In genomic region chr2:187900023-187900422, GRCh38 we compare ENCODE assay signal across 17 cellular contexts.
"Had no signal": no experiment of that assay in that cellular context is flagged by ENCODE, and none has a peak within 500 bp of the region (broad histone marks: within the 10 kb centered on the region; RNA-seq: fewer than 3 reads in every experiment).

No MANE protein-coding gene starts in this region.

- H3K4me3 ChIP-seq: dorsolateral prefrontal cortex, gastrocnemius medialis, heart left ventricle, mucosa of descending colon, right atrium auricular region had no signal

- H3K36me3 ChIP-seq: gastrocnemius medialis, heart left ventricle, right atrium auricular region had no signal

- H3K27me3 ChIP-seq: dorsolateral prefrontal cortex, gastrocnemius medialis, heart left ventricle, right atrium auricular region had no signal

- H3K36me3 Mint-ChIP-seq: activated naive CD8-positive, alpha-beta T cell; naive B cell had no signal

- H3K27ac ChIP-seq: dorsolateral prefrontal cortex, epithelial cell of prostate, gastrocnemius medialis, heart left ventricle, right atrium auricular region had no signal

- DNase-seq: activated CD4-positive, alpha-beta T cell treated with anti-CD3 and anti-CD28 coated beads, Interleukin-2, amount 50 U/mL, for 48 hours; activated T-cell treated with anti-CD3 and anti-CD28 coated beads for 4 hours; dorsolateral prefrontal cortex; gastrocnemius medialis; heart left ventricle; mesenchymal stem cell; mucosa of descending colon; naive B cell; stimulated activated CD4-positive, alpha-beta T cell treated with anti-CD3 and anti-CD28 coated beads, Interleukin-2, amount 100 ng/mL, for 24 hours; SW 1271; T-helper 2 cell; trophoblast cell had no signal

- H3K4me1 ChIP-seq: gastrocnemius medialis, heart left ventricle, right atrium auricular region had no signal

- H3K4me1 Mint-ChIP-seq: naive B cell, neural crest cell had no signal

- H3K9me3 ChIP-seq: gastrocnemius medialis, mucosa of descending colon, right atrium auricular region had no signal

- ATAC-seq: gastrocnemius medialis, heart left ventricle, mucosa of descending colon had no signal

- H3K4me3 Mint-ChIP-seq: activated naive CD8-positive, alpha-beta T cell; naive B cell; neural crest cell; stimulated activated naive CD8-positive, alpha-beta T cell treated with anti-CD3 and anti-CD28 coated beads, Interleukin-15, Interleukin-2, amounts not matched to agents 100 ng/mL and 50 ng/mL, for 24 hours had no signal

- H3K27me3 Mint-ChIP-seq: naive B cell; stimulated activated naive CD8-positive, alpha-beta T cell treated with anti-CD3 and anti-CD28 coated beads, Interleukin-15, Interleukin-2, amounts not matched to agents 100 ng/mL and 50 ng/mL, for 24 hours had no signal

- H3K9me3 Mint-ChIP-seq: stimulated activated naive CD8-positive, alpha-beta T cell treated with anti-CD3 and anti-CD28 coated beads, Interleukin-15, Interleukin-2, amounts not matched to agents 100 ng/mL and 50 ng/mL, for 24 hours had no signal

- H3K27ac Mint-ChIP-seq: activated naive CD8-positive, alpha-beta T cell; naive B cell; stimulated activated naive CD8-positive, alpha-beta T cell treated with anti-CD3 and anti-CD28 coated beads, Interleukin-15, Interleukin-2, amounts not matched to agents 100 ng/mL and 50 ng/mL, for 24 hours had no signal
